Comparison of ENCODE assay signal across 8 cellular contexts in the genomic region with DNA sequence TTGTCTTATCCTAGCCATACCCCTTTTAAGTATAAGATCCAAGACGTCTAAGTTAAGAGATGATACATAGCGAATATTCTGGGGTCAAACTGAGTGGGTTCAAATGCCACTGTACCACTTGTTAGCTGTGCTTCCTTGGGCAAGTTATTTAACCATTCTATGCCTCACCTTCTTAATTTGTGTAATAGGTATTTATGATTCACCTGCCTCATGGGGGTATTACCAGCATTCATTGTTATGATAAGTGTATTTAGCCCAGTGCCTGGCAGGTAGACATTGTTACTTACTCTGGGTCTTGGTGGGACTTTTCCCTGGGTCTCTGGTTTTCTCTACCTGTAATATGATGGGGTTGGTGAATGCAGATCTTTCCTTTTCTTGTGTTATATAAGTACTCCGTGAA. TPM values are rescaled to one million over a fixed set of nuclear protein-coding genes. Genes with fewer than 3 reads are reported as not detected.
DNase-seq lines count a peak whose midpoint lies in the region; FAIRE-seq and TF ChIP-seq lines count a peak whose summit lies in the region.
"Had no signal": no experiment of that assay in that cellular context is flagged by ENCODE, and none has a peak within 500 bp of the region (broad histone marks: within the 10 kb centered on the region; RNA-seq: fewer than 3 reads in every experiment).

No MANE protein-coding gene starts in this region.

- H3F3A ChIP-seq in GM23248 (ENCODE audit: insufficient read depth): peaks cover 19% of the 10 kb centered on the region

- WGBS in GM23248 (ENCODE audit: low coverage in 1 of 2, low lambda C conversion rate in 2 of 2, missing lambda C conversion rate in 2 of 2), 2 experiments: 68% methylated on average over 3 of the region's 3 CpGs

- H3K9me3 Mint-ChIP-seq in progenitor cell of endocrine pancreas (ENCODE audit: low read depth): no peaks in the 10 kb centered on the region

- DNase-seq in GM23248 (no peak), OCI-LY7 (ENCODE audit: low spot score) (no peak), endothelial cell of umbilical vein (ENCODE audit: low read depth, low spot score) (no peak), progenitor cell of endocrine pancreas (ENCODE audit: low spot score, unreplicated experiment) (no peak), hypothalamus (lab: John Stamatoyannopoulos, UW) (no peak), G401 (ENCODE audit: low spot score) (no peak), GM19238 (ENCODE audit: insufficient read length, low spot score) (no peak)
- DNase-seq: brain microvascular endothelial cell had no signal

- peak overlapping the region; percentile 12 for H3K27ac Mint-ChIP-seq in progenitor cell of endocrine pancreas

- dilution Hi-C loops in endothelial cell of umbilical vein (cut with MboI; ENCODE audit: extremely low pct_ligation_motif_present, low sequenced_read_pairs): no loop called here

- CTCF ChIA-PET in OCI-LY7 (lab: Charles Lee; ENCODE audit: unreplicated experiment): no interaction called here
- CTCF ChIA-PET in endothelial cell of umbilical vein (lab: Charles Lee): interaction anchor here (1.0 to 2.2 kb wide), 4 partner anchors 11 to 109 kb away, joined by 3 to 7 read pairs (median 5); no protein-coding TSS in a partner anchor

- in situ Hi-C loops in GM23248 (cut with MboI): no loop called here
- in situ Hi-C loops in G401 (cut with HindIII; ENCODE audit: low sequenced_read_pairs): no loop called here

- H3K4me2 ChIP-seq in GM23248 (ENCODE audit: unreplicated experiment): peak overlapping the region; percentile 89
- peak overlapping the region; percentile 85 for H3K4me2 ChIP-seq in OCI-LY7 (ENCODE audit: low read length)
- peak overlapping the region; percentile 66 for H3K4me2 ChIP-seq in endothelial cell of umbilical vein (ENCODE audit: insufficient read depth, low read length)

- H3K27me3 ChIP-seq in GM23248 (replicated peaks; ENCODE audit: insufficient read depth) (no peaks in the 10 kb centered on the region), endothelial cell of umbilical vein (ENCODE audit: control insufficient read depth in 2 of 2, insufficient read depth in 2 of 2, low read length in 2 of 2) (no peaks in the 10 kb centered on the region)
- H3K27me3 ChIP-seq: brain microvascular endothelial cell had no signal

- H3K79me2 ChIP-seq in GM23248 (ENCODE audit: insufficient read depth): peaks cover 86% of the 10 kb centered on the region
- peaks cover 91% of the 10 kb centered on the region for H3K79me2 ChIP-seq in OCI-LY7 (ENCODE audit: insufficient read depth, low read depth, low read length)
- H3K79me2 ChIP-seq in endothelial cell of umbilical vein (ENCODE audit: control insufficient read depth, insufficient read depth, low read length): peaks cover 86% of the 10 kb centered on the region

- POLR2A ChIA-PET in OCI-LY7 (lab: Charles Lee) (interaction anchor here (0.6 to 2.9 kb wide), 4 partner anchors 9 to 108 kb away, joined by 3 to 11 read pairs (median 4); no protein-coding TSS in a partner anchor), endothelial cell of umbilical vein (lab: Charles Lee) (no interaction called here)

- BruUV-seq in OCI-LY7 (replicated peaks; lab: Mats Ljungman, UMichigan) (TSS peak; percentile 39), endothelial cell of umbilical vein (replicated peaks; lab: Mats Ljungman, UMichigan) (no TSS peak)

- H2AFZ ChIP-seq in GM23248: no peak overlapping the region
- no peak overlapping the region for H2AFZ ChIP-seq in OCI-LY7 (ENCODE audit: low read length)
- H2AFZ ChIP-seq in endothelial cell of umbilical vein (ENCODE audit: low read depth, low read length): no peak overlapping the region

- no peaks in the 10 kb centered on the region for H3K9me3 ChIP-seq in GM23248 (ENCODE audit: low read depth)
- H3K9me3 ChIP-seq in OCI-LY7 (ENCODE audit: low read length): no peaks in the 10 kb centered on the region
- H3K9me3 ChIP-seq in endothelial cell of umbilical vein (replicated peaks; ENCODE audit: control insufficient read depth, insufficient read depth, low read length): no peaks in the 10 kb centered on the region

- no peak for FAIRE-seq in endothelial cell of umbilical vein (lab: Jason Lieb, UNC)

- H3K9me2 ChIP-seq in GM23248 (ENCODE audit: insufficient read depth) (no peaks in the 10 kb centered on the region), OCI-LY7 (ENCODE audit: insufficient read depth, low read length) (no peaks in the 10 kb centered on the region)

- peaks cover 51% of the 10 kb centered on the region for H3K4me1 Mint-ChIP-seq in progenitor cell of endocrine pancreas (ENCODE audit: low read depth)

- no peaks in the 10 kb centered on the region for H3K9me1 ChIP-seq in endothelial cell of umbilical vein (replicated peaks; ENCODE audit: control insufficient read depth, extremely low read depth, insufficient read depth, low read length)

- TF ChIP-seq CTCF in OCI-LY7 (conservative IDR thresholded peaks at IDR 0.05; ENCODE audit: low read length) (no peak), endothelial cell of umbilical vein (IDR thresholded peaks at IDR 0.05; ENCODE audit: extremely low read depth in 1 of 2, insufficient read depth in 1 of 2, low read depth in 1 of 2, low read length in 2 of 2) (no peak), progenitor cell of endocrine pancreas (IDR thresholded peaks at IDR 0.05; ENCODE audit: unreplicated experiment) (no peak)

- TF ChIP-seq POLR2A in endothelial cell of umbilical vein (IDR thresholded peaks at IDR 0.05; ENCODE audit: low read depth, low read length): no peak

- H3K36me3 Mint-ChIP-seq in progenitor cell of endocrine pancreas (ENCODE audit: insufficient read depth): no peaks in the 10 kb centered on the region

- peak overlapping the region; percentile 83 for H3K4me3 Mint-ChIP-seq in progenitor cell of endocrine pancreas (ENCODE audit: low read depth)

- H3K4me3 ChIP-seq in GM23248 (peak overlapping the region; percentile 62), OCI-LY7 (ENCODE audit: low read depth, low read length, poor library complexity, severe bottlenecking) (peak overlapping the region; percentile 84), endothelial cell of umbilical vein (replicated peaks in 1 of 3; ENCODE audit: insufficient read depth in 1 of 3, low read depth in 1 of 3, low read length in 3 of 3) (no peak overlapping the region)

- peak overlapping the region; percentile 74 for H3K9ac ChIP-seq in GM23248
- H3K9ac ChIP-seq in endothelial cell of umbilical vein (replicated peaks; ENCODE audit: extremely low read depth, insufficient read depth, low read length): no peak overlapping the region

- H3K27me3 Mint-ChIP-seq in progenitor cell of endocrine pancreas: no peaks in the 10 kb centered on the region

- intact Hi-C loops in OCI-LY7 (cut with micrococcal nuclease; ENCODE audit: unreplicated experiment): loop anchor here (5.0 to 10.0 kb wide), 3 partner anchors 107 to 314 kb away; partner anchors contain the start of genes GEMIN5 and SAP30L
- intact Hi-C loops in endothelial cell of umbilical vein (cut with micrococcal nuclease): loop anchor here (5.0 to 10.0 kb wide), 3 partner anchors 33 to 714 kb away; partner anchors contain the start of gene MRPL22

- H3K36me3 ChIP-seq in GM23248 (ENCODE audit: low read depth) (no peaks in the 10 kb centered on the region), OCI-LY7 (ENCODE audit: insufficient read depth, low read length) (peaks cover 67% of the 10 kb centered on the region), endothelial cell of umbilical vein (ENCODE audit: control insufficient read depth in 2 of 2, extremely low read depth in 1 of 2, insufficient read depth in 2 of 2, low read length in 2 of 2) (no peaks in the 10 kb centered on the region)
- H3K36me3 ChIP-seq: brain microvascular endothelial cell had no signal

- H3K27ac ChIP-seq in GM23248 (peak overlapping the region; percentile 79), OCI-LY7 (ENCODE audit: low read depth, low read length, poor library complexity, severe bottlenecking) (no peak overlapping the region), endothelial cell of umbilical vein (ENCODE audit: insufficient read depth, low read depth, low read length) (no peak overlapping the region)
- H3K27ac ChIP-seq: brain microvascular endothelial cell had no signal

- peaks cover 47% of the 10 kb centered on the region for H3K4me1 ChIP-seq in GM23248 (ENCODE audit: insufficient read depth)
- peaks cover 55% of the 10 kb centered on the region for H3K4me1 ChIP-seq in OCI-LY7 (ENCODE audit: insufficient read depth, low read length, poor library complexity, severe bottlenecking)
- peaks cover 30% of the 10 kb centered on the region for H3K4me1 ChIP-seq in endothelial cell of umbilical vein (ENCODE audit: control insufficient read depth, extremely low read depth, insufficient read depth, low read length)

- H4K20me1 ChIP-seq in GM23248 (ENCODE audit: insufficient read depth): peaks cover 47% of the 10 kb centered on the region
- peaks cover 62% of the 10 kb centered on the region for H4K20me1 ChIP-seq in OCI-LY7 (ENCODE audit: insufficient read depth, low read length)
- peaks cover 16% of the 10 kb centered on the region for H4K20me1 ChIP-seq in endothelial cell of umbilical vein (replicated peaks; ENCODE audit: control insufficient read depth, extremely low read depth, insufficient read depth, low read length)

TF ChIP-seq in endothelial cell of umbilical vein, 7 proteins besides CTCF, POLR2A, EP300 and RAD21 (continues in another document):
- TF ChIP-seq FOS (IDR thresholded peaks at IDR 0.05; ENCODE audit: borderline replicate concordance, insufficient read depth, low read length) (no peak), EZH2 (IDR thresholded peaks at IDR 0.05; ENCODE audit: borderline replicate concordance, low read depth, low read length, severe bottlenecking) (no peak), MYC (IDR thresholded peaks at IDR 0.05; ENCODE audit: low read depth, low read length) (no peak), POLR2AphosphoS5 (IDR thresholded peaks at IDR 0.05; ENCODE audit: insufficient read depth, low read depth, low read length) (no peak)

RNA-seq across cellular contexts. Expression of gene LARP1, which starts 3.8 kb away (rescaled TPM):
- total RNA-seq in GM23248 (2014; rRNA removed; shearing (Covaris generic)): 59.9 and 81.9 TPM in 2 replicates
- polyA plus RNA-seq in GM23248 (2016; fragmentation: Nextera tagmentation; extraction: Ambion mirVana) (30.2 and 33.8 TPM in 2 replicates), endothelial cell of umbilical vein (57.1 and 70.4 TPM in 2 replicates)
- 66.2 and 71.1 TPM in 2 replicates for total RNA-seq in OCI-LY7 (2014; rRNA removed; shearing (Covaris generic))
- total RNA-seq in OCI-LY7 (2022) (274 and 300 TPM in 2 replicates), endothelial cell of umbilical vein (227 and 252 TPM in 2 replicates), progenitor cell of endocrine pancreas (225 and 234 TPM in 2 replicates)
- 74.0 and 83.1 TPM in 2 replicates for polyA plus RNA-seq in endothelial cell of umbilical vein (2011; cell fraction: cytosol; rRNA removed)
- 155 and 162 TPM in 2 replicates for polyA plus RNA-seq in endothelial cell of umbilical vein (2011; cell fraction: nucleus; rRNA removed)
- 86.8 and 99.9 TPM in 2 replicates for polyA plus RNA-seq in endothelial cell of umbilical vein (2012)
- 120 and 127 TPM in 2 replicates for polyA minus RNA-seq in endothelial cell of umbilical vein
- polyA minus RNA-seq in endothelial cell of umbilical vein (2011; cell fraction: cytosol; rRNA and poly(A)+ RNA removed): 87.9 TPM
- 92.8 and 116 TPM in 2 replicates for polyA minus RNA-seq in endothelial cell of umbilical vein (2011; cell fraction: nucleus; rRNA and poly(A)+ RNA removed)
- 25.3 and 28.8 TPM in 2 replicates for total RNA-seq in G401 (2014; rRNA removed; shearing (Covaris generic))

Comparison
In these comparisons a context has a peak if more than half of its experiments do, and no peak if none do; other contexts are left out.
1. H3K4me3 ChIP-seq: peak in GM23248 (single experiment) and OCI-LY7 (single experiment); none in endothelial cell of umbilical vein (0 of 3).
2. Peak in every context shown above with its lines, with median percentiles within 50 percentile points of each other: H3K4me2 ChIP-seq.